Comparison of ENCODE assay signal across 1 cellular context in the genomic region with DNA sequence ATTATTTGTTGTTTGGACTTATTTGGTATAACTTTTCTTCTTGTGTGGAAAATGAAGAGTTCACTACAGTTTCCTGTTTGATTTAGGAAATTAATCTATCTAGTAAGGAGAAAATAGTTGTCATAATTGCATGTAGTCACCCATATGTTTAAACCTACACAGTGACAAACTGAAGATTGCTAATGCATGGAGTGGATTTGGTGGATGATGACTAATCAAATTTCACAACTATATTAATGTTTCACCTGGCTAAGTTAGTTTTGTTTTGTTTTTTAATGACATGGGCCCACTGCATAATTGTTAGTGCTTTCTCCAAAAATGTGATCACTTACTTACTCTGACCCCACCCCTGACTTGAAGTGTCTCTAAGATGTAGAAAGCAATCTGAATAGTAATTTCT.
TF ChIP-seq lines count a peak whose summit lies in the region.

No MANE protein-coding gene starts in this region.

TF ChIP-seq in GM23338, 12 proteins besides CTCF, POLR2A, EP300 and RAD21:
- TF ChIP-seq, protein P1, sequence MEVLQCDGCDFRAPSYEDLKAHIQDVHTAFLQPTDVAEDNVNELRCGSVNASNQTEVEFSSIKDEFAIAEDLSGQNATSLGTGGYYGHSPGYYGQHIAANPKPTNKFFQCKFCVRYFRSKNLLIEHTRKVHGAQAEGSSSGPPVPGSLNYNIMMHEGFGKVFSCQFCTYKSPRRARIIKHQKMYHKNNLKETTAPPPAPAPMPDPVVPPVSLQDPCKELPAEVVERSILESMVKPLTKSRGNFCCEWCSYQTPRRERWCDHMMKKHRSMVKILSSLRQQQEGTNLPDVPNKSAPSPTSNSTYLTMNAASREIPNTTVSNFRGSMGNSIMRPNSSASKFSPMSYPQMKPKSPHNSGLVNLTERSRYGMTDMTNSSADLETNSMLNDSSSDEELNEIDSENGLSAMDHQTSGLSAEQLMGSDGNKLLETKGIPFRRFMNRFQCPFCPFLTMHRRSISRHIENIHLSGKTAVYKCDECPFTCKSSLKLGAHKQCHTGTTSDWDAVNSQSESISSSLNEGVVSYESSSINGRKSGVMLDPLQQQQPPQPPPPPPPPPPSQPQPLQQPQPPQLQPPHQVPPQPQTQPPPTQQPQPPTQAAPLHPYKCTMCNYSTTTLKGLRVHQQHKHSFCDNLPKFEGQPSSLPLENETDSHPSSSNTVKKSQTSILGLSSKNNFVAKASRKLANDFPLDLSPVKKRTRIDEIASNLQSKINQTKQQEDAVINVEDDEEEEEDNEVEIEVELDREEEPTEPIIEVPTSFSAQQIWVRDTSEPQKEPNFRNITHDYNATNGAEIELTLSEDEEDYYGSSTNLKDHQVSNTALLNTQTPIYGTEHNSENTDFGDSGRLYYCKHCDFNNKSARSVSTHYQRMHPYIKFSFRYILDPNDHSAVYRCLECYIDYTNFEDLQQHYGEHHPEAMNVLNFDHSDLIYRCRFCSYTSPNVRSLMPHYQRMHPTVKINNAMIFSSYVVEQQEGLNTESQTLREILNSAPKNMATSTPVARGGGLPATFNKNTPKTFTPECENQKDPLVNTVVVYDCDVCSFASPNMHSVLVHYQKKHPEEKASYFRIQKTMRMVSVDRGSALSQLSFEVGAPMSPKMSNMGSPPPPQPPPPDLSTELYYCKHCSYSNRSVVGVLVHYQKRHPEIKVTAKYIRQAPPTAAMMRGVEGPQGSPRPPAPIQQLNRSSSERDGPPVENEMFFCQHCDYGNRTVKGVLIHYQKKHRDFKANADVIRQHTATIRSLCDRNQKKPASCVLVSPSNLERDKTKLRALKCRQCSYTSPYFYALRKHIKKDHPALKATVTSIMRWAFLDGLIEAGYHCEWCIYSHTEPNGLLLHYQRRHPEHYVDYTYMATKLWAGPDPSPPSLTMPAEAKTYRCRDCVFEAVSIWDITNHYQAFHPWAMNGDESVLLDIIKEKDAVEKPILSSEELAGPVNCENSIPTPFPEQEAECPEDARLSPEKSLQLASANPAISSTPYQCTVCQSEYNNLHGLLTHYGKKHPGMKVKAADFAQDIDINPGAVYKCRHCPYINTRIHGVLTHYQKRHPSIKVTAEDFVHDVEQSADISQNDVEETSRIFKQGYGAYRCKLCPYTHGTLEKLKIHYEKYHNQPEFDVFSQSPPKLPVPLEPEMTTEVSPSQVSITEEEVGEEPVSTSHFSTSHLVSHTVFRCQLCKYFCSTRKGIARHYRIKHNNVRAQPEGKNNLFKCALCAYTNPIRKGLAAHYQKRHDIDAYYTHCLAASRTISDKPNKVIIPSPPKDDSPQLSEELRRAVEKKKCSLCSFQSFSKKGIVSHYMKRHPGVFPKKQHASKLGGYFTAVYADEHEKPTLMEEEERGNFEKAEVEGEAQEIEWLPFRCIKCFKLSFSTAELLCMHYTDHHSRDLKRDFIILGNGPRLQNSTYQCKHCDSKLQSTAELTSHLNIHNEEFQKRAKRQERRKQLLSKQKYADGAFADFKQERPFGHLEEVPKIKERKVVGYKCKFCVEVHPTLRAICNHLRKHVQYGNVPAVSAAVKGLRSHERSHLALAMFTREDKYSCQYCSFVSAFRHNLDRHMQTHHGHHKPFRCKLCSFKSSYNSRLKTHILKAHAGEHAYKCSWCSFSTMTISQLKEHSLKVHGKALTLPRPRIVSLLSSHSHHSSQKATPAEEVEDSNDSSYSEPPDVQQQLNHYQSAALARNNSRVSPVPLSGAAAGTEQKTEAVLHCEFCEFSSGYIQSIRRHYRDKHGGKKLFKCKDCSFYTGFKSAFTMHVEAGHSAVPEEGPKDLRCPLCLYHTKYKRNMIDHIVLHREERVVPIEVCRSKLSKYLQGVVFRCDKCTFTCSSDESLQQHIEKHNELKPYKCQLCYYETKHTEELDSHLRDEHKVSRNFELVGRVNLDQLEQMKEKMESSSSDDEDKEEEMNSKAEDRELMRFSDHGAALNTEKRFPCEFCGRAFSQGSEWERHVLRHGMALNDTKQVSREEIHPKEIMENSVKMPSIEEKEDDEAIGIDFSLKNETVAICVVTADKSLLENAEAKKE (CRISPR knock-in tag; IDR thresholded peaks at IDR 0.05): no peak
- TF ChIP-seq JUNB (IDR thresholded peaks at IDR 0.05; ENCODE audit: unreplicated experiment) (no peak), POLR2AphosphoS5 (IDR thresholded peaks at IDR 0.05; ENCODE audit: low read depth) (no peak), STAT1 (IDR thresholded peaks at IDR 0.05; ENCODE audit: unreplicated experiment) (no peak), NANOG (IDR thresholded peaks at IDR 0.05; ENCODE audit: borderline replicate concordance) (no peak), CREB1 (CRISPR knock-in tag; IDR thresholded peaks at IDR 0.05; ENCODE audit: low read depth) (no peak), ZNF114 (CRISPR knock-in tag; IDR thresholded peaks at IDR 0.05) (no peak), ZNF331 (CRISPR knock-in tag; IDR thresholded peaks at IDR 0.05; ENCODE audit: low read depth) (no peak), EZH2 (IDR thresholded peaks at IDR 0.05; ENCODE audit: low read depth, unreplicated experiment) (no peak), EZH2phosphoT487 (IDR thresholded peaks at IDR 0.05; ENCODE audit: unreplicated experiment) (no peak)
- TF ChIP-seq, protein P2, sequence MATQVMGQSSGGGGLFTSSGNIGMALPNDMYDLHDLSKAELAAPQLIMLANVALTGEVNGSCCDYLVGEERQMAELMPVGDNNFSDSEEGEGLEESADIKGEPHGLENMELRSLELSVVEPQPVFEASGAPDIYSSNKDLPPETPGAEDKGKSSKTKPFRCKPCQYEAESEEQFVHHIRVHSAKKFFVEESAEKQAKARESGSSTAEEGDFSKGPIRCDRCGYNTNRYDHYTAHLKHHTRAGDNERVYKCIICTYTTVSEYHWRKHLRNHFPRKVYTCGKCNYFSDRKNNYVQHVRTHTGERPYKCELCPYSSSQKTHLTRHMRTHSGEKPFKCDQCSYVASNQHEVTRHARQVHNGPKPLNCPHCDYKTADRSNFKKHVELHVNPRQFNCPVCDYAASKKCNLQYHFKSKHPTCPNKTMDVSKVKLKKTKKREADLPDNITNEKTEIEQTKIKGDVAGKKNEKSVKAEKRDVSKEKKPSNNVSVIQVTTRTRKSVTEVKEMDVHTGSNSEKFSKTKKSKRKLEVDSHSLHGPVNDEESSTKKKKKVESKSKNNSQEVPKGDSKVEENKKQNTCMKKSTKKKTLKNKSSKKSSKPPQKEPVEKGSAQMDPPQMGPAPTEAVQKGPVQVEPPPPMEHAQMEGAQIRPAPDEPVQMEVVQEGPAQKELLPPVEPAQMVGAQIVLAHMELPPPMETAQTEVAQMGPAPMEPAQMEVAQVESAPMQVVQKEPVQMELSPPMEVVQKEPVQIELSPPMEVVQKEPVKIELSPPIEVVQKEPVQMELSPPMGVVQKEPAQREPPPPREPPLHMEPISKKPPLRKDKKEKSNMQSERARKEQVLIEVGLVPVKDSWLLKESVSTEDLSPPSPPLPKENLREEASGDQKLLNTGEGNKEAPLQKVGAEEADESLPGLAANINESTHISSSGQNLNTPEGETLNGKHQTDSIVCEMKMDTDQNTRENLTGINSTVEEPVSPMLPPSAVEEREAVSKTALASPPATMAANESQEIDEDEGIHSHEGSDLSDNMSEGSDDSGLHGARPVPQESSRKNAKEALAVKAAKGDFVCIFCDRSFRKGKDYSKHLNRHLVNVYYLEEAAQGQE (IDR thresholded peaks at IDR 0.05; ENCODE audit: unreplicated experiment): no peak
- TF ChIP-seq, protein P3, sequence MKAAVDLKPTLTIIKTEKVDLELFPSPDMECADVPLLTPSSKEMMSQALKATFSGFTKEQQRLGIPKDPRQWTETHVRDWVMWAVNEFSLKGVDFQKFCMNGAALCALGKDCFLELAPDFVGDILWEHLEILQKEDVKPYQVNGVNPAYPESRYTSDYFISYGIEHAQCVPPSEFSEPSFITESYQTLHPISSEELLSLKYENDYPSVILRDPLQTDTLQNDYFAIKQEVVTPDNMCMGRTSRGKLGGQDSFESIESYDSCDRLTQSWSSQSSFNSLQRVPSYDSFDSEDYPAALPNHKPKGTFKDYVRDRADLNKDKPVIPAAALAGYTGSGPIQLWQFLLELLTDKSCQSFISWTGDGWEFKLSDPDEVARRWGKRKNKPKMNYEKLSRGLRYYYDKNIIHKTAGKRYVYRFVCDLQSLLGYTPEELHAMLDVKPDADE (IDR thresholded peaks at IDR 0.05): no peak
